In the genomic region with DNA sequence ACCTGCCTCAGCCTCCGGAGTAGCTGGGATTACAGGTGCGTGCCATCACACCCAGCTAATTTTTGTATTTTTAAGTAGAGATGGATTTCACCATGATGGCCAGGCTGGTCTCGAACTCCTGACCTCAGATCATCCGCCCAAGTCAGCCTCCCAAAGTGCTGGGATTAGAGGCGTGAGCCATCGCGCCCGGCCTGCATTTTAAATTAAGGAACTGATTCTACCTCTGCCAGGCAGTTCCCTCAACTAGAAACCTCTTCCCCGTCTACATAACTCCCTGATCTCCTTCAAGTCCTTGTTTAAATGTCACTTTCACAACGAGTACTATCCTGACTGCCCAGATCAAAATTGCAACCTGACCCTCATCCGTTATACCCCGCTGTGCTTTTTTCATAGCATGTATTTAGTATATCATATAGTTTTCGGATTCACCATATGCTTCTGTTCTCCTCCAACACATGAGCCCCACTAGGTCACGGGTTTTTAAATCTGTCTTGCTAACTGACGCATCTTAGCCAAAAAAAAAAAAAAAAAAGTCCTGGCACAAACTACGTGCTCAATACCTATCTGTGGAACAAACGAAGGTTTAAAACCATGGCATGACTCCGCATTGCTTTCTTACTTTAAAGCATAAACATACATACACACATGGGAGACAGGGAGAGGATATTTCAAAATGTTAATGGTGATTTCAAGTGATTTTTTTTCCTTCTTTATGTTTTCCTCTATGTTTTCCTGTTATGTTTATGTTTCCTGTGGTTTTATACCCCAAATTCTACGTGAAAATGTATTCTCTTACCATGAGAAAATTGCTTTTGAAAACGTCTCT, we compare ENCODE assay signal across 7 cellular contexts. TPM values are rescaled to one million over a fixed set of nuclear protein-coding genes. Genes with fewer than 3 reads are reported as not detected.
DNase-seq lines count a peak whose midpoint lies in the region; ATAC-seq and TF ChIP-seq lines count a peak whose summit lies in the region.

No MANE protein-coding gene starts in this region.

- no peak overlapping the region for H3K27ac Mint-ChIP-seq in activated T-helper 17 cell treated with anti-CD3 and anti-CD28 coated beads, Interleukin-2, amount 50 U/mL, for 72 hours

- peaks cover 38% of the 10 kb centered on the region for H3K27me3 Mint-ChIP-seq in activated T-helper 17 cell treated with anti-CD3 and anti-CD28 coated beads, Interleukin-2, amount 50 U/mL, for 72 hours

- TF ChIP-seq EP300 in neural cell (conservative IDR thresholded peaks at IDR 0.05; ENCODE audit: poor library complexity, severe bottlenecking) = no peak

- peak overlapping the region; percentile 42 for H3K4me3 Mint-ChIP-seq in activated T-helper 17 cell treated with anti-CD3 and anti-CD28 coated beads, Interleukin-2, amount 50 U/mL, for 72 hours

- H3K9me3 Mint-ChIP-seq in activated T-helper 17 cell treated with anti-CD3 and anti-CD28 coated beads, Interleukin-2, amount 50 U/mL, for 72 hours = no peaks in the 10 kb centered on the region

- no peaks in the 10 kb centered on the region for H3K9me2 ChIP-seq in neural cell (ENCODE audit: insufficient read depth, low read length)

- H3K36me3 ChIP-seq in ES-I3 (ENCODE audit: insufficient read depth, low read length) = no peaks in the 10 kb centered on the region
- no peaks in the 10 kb centered on the region for H3K36me3 ChIP-seq in neural cell (ENCODE audit: insufficient read depth, low read length)
- no peaks in the 10 kb centered on the region for H3K36me3 ChIP-seq in uterus

- H3K9ac ChIP-seq in ES-I3 (ENCODE audit: low read depth, low read length) (peak overlapping the region; percentile 17; the same call in 1 of the 2 replicates), neural cell (ENCODE audit: low read length) (peak overlapping the region; percentile 52)

- peak overlapping the region; percentile 81 for H3K4me2 ChIP-seq in neural cell (ENCODE audit: low read length)

- H3K4me3 ChIP-seq in neural cell (ENCODE audit: low read length) = peak overlapping the region; percentile 65
- H3K4me3 ChIP-seq in uterus = no peak overlapping the region

- no peaks in the 10 kb centered on the region for H3K4me1 ChIP-seq in ES-I3 (ENCODE audit: insufficient read depth, low read length)
- peaks cover 0 to 7% of the 10 kb centered on the region in 2 donors for H3K4me1 ChIP-seq in uterus

- no peaks in the 10 kb centered on the region for H3K4me1 Mint-ChIP-seq in activated T-helper 17 cell treated with anti-CD3 and anti-CD28 coated beads, Interleukin-2, amount 50 U/mL, for 72 hours

- H3K27ac ChIP-seq in neural cell (ENCODE audit: low read length) (no peak overlapping the region), uterus (no peak overlapping the region)

- no peak overlapping the region for H2AFZ ChIP-seq in neural cell (ENCODE audit: low read depth, low read length)

- no peak for TF ChIP-seq POLR2A in uterus (IDR thresholded peaks at IDR 0.05)

- H3K27me3 ChIP-seq in neural cell (ENCODE audit: insufficient read depth, low read depth, low read length) (peaks cover 41% of the 10 kb centered on the region), uterus (peaks cover 28 to 29% of the 10 kb centered on the region in 2 donors)

- TF ChIP-seq RAD21 in neural cell (conservative IDR thresholded peaks at IDR 0.05) = no peak

- TF ChIP-seq CTCF in neural cell (IDR thresholded peaks at IDR 0.05; ENCODE audit: poor library complexity, severe bottlenecking) (no peak), uterus (IDR thresholded peaks at IDR 0.05) (no peak)

- ATAC-seq in activated T-helper 17 cell treated with anti-CD3 and anti-CD28 coated beads, Interleukin-2, amount 50 U/mL, for 72 hours (replicated peaks) = no peak
- ATAC-seq in HG03469 (IDR thresholded peaks at IDR 0.05; ENCODE audit: unreplicated experiment) = no peak
- ATAC-seq in GM21723 (IDR thresholded peaks at IDR 0.05; ENCODE audit: unreplicated experiment) = no peak

- H3F3A ChIP-seq in neural cell (ENCODE audit: insufficient read depth, low read length, poor library complexity, severe bottlenecking) = no peaks in the 10 kb centered on the region

- intact Hi-C loops in uterus (cut with DNase I; ENCODE audit: low total_unique reads) = no loop called here

- no peaks in the 10 kb centered on the region for H4K20me1 ChIP-seq in neural cell (ENCODE audit: insufficient read depth)

- DNase-seq in MV-4-11 (lab: John Stamatoyannopoulos, UW) (peak; percentile 94), uterus (no peak)

- H3K9me3 ChIP-seq in ES-I3 (ENCODE audit: control insufficient read depth, insufficient read depth, low read length) = no peaks in the 10 kb centered on the region
- peaks cover 5% of the 10 kb centered on the region for H3K9me3 ChIP-seq in neural cell (ENCODE audit: low read length)
- no peaks in the 10 kb centered on the region for H3K9me3 ChIP-seq in uterus

- no peaks in the 10 kb centered on the region for H3K79me2 ChIP-seq in neural cell (replicated peaks; ENCODE audit: insufficient read depth, low read length)

- H3K36me3 Mint-ChIP-seq in activated T-helper 17 cell treated with anti-CD3 and anti-CD28 coated beads, Interleukin-2, amount 50 U/mL, for 72 hours (ENCODE audit: low read depth) = no peaks in the 10 kb centered on the region

TF ChIP-seq in neural cell, 6 proteins besides CTCF, POLR2A, EP300 and RAD21:
- TF ChIP-seq MXI1 (conservative IDR thresholded peaks at IDR 0.05; ENCODE audit: poor library complexity, severe bottlenecking) = no peak
- TF ChIP-seq EZH2 (IDR thresholded peaks at IDR 0.05; ENCODE audit: borderline replicate concordance, insufficient read depth, low read length, poor library complexity, severe bottlenecking) = no peak
- TF ChIP-seq SMC3 (conservative IDR thresholded peaks at IDR 0.05; ENCODE audit: poor library complexity) = no peak
- TF ChIP-seq, protein P1, sequence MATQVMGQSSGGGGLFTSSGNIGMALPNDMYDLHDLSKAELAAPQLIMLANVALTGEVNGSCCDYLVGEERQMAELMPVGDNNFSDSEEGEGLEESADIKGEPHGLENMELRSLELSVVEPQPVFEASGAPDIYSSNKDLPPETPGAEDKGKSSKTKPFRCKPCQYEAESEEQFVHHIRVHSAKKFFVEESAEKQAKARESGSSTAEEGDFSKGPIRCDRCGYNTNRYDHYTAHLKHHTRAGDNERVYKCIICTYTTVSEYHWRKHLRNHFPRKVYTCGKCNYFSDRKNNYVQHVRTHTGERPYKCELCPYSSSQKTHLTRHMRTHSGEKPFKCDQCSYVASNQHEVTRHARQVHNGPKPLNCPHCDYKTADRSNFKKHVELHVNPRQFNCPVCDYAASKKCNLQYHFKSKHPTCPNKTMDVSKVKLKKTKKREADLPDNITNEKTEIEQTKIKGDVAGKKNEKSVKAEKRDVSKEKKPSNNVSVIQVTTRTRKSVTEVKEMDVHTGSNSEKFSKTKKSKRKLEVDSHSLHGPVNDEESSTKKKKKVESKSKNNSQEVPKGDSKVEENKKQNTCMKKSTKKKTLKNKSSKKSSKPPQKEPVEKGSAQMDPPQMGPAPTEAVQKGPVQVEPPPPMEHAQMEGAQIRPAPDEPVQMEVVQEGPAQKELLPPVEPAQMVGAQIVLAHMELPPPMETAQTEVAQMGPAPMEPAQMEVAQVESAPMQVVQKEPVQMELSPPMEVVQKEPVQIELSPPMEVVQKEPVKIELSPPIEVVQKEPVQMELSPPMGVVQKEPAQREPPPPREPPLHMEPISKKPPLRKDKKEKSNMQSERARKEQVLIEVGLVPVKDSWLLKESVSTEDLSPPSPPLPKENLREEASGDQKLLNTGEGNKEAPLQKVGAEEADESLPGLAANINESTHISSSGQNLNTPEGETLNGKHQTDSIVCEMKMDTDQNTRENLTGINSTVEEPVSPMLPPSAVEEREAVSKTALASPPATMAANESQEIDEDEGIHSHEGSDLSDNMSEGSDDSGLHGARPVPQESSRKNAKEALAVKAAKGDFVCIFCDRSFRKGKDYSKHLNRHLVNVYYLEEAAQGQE (IDR thresholded peaks at IDR 0.05; ENCODE audit: borderline replicate concordance) = no peak
- no peak for TF ChIP-seq POLR2AphosphoS5 (IDR thresholded peaks at IDR 0.05)
- no peak for TF ChIP-seq TAF1 (IDR thresholded peaks at IDR 0.05; ENCODE audit: low read depth)

RNA-seq across cellular contexts. Expression of a gene that starts 0.8 kb away (rescaled TPM):
- not detected for total RNA-seq in activated T-helper 17 cell treated with anti-CD3 and anti-CD28 coated beads, Interleukin-2, amount 50 U/mL, for 72 hours
- polyA plus RNA-seq in neural cell = 23.4 and 26.9 TPM in 2 replicates
- 16.8 and 17.8 TPM in 2 replicates for polyA minus RNA-seq in neural cell
- total RNA-seq in uterus = under 1 TPM in 3 of 4 donors, not detected in 1; under 0.01 to 0.14 (median 0.12) TPM

RNA-seq across cellular contexts. Expression of a gene that starts 18.1 kb away (rescaled TPM):
- 1 to 10 TPM in 1 of 2 donors, under 1 TPM in 1; 0.54 to 3.4 TPM for total RNA-seq in activated T-helper 17 cell treated with anti-CD3 and anti-CD28 coated beads, Interleukin-2, amount 50 U/mL, for 72 hours
- 0.84 and 1.8 TPM in 2 replicates for polyA plus RNA-seq in neural cell
- 0.49 and 0.58 TPM in 2 replicates for polyA minus RNA-seq in neural cell
- total RNA-seq in uterus = 10 to 100 TPM in 3 of 4 donors, 1 to 10 TPM in 1; 5.0 to 28.0 (median 12.3) TPM

RNA-seq across cellular contexts. Expression of a gene that starts 35.3 kb away (rescaled TPM):
- total RNA-seq in activated T-helper 17 cell treated with anti-CD3 and anti-CD28 coated beads, Interleukin-2, amount 50 U/mL, for 72 hours = 10 to 100 TPM; 13.6 to 14.7 TPM
- 33.6 and 37.7 TPM in 2 replicates for polyA plus RNA-seq in neural cell
- 41.0 and 41.4 TPM in 2 replicates for polyA minus RNA-seq in neural cell
- total RNA-seq in uterus = 10 to 100 TPM; 17.7 to 49.4 (median 36.4) TPM

RNA-seq across cellular contexts. Expression of a gene that starts 53.9 kb away (rescaled TPM):
- under 1 TPM; 0.26 to 0.69 TPM for total RNA-seq in activated T-helper 17 cell treated with anti-CD3 and anti-CD28 coated beads, Interleukin-2, amount 50 U/mL, for 72 hours
- 4.6 and 5.1 TPM in 2 replicates for polyA plus RNA-seq in neural cell
- 3.2 and 3.9 TPM in 2 replicates for polyA minus RNA-seq in neural cell
- 1 to 10 TPM in 1 of 4 donors, under 1 TPM in 2, not detected in 1; 0.18 to 1.8 (median 0.62) TPM for total RNA-seq in uterus

RNA-seq across cellular contexts. Expression of a gene that starts 54.1 kb away (rescaled TPM):
- total RNA-seq in activated T-helper 17 cell treated with anti-CD3 and anti-CD28 coated beads, Interleukin-2, amount 50 U/mL, for 72 hours = 100 to 1,000 TPM; 219 to 408 TPM
- 413 and 444 TPM in 2 replicates for polyA plus RNA-seq in neural cell
- polyA minus RNA-seq in neural cell = 107 and 110 TPM in 2 replicates
- total RNA-seq in uterus = 100 to 1,000 TPM in 2 of 4 donors, 10 to 100 TPM in 2; 30.5 to 196 (median 115) TPM
